ENCODE assay signal across 23 cellular contexts in the genomic region with DNA sequence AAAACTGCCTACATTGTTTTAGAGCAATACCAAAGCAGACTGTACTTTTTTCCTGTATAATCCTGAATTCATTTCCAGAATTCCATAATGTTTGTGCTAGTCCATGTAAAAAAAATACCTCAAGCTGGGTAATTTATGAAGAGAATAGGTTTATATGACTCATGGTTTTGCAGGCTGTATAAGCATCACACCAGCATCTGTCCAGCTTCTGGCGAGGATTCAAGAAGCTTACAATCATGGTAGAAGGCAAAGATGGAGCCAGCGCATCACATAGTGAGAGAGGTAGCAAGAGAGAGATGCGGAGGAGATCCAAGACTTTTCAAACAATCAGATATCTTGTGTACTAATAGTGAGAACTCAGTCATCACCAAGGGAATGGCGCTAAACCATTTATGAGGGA.
DNase-seq lines count a peak whose midpoint lies in the region; ATAC-seq, FAIRE-seq and TF ChIP-seq lines count a peak whose summit lies in the region.
"Had no signal": no experiment of that assay in that cellular context is flagged by ENCODE, and none has a peak within 500 bp of the region (broad histone marks: within the 10 kb centered on the region; RNA-seq: fewer than 3 reads in every experiment).

No MANE protein-coding gene starts in this region.

- H2AK5ac ChIP-seq in IMR-90 (ENCODE audit: low read depth, low read length) = no peak overlapping the region

- no peak overlapping the region for H3K23ac ChIP-seq in IMR-90 (ENCODE audit: low read depth, low read length)

- no peaks in the 10 kb centered on the region for H3K27me3 Mint-ChIP-seq in CD8-positive, alpha-beta T cell (ENCODE audit: low read depth)
- H3K27me3 Mint-ChIP-seq in progenitor cell of endocrine pancreas = no peaks in the 10 kb centered on the region
- H3K27me3 Mint-ChIP-seq: CD4-positive, alpha-beta T cell; T-helper 17 cell had no signal

- no peak overlapping the region for H3K27ac ChIP-seq in AG04450 (ENCODE audit: low read depth, low read length)
- no peak overlapping the region for H3K27ac ChIP-seq in IMR-90 (ENCODE audit: insufficient read depth, low read length)
- no peak overlapping the region for H3K27ac ChIP-seq in CD8-positive, alpha-beta T cell (ENCODE audit: low read depth, low read length)
- no peak overlapping the region for H3K27ac ChIP-seq in kidney (ENCODE audit: low read depth in 2 of 2, low read length in 2 of 2)
- H3K27ac ChIP-seq: BLaER1 treated with 17β-estradiol and CSF1 and Interleukin-3, amounts not matched to agents 10 nM and 100 nM had no signal

- H3K9me3 ChIP-seq in AG04450 (ENCODE audit: control insufficient read depth, insufficient read depth, low read length) (no peaks in the 10 kb centered on the region; the same call in 1 of the 2 replicates), IMR-90 (ENCODE audit: control insufficient read depth, insufficient read depth, low read length) (no peaks in the 10 kb centered on the region), kidney (ENCODE audit: control insufficient read depth in 1 of 2, low read length in 2 of 2) (no peaks in the 10 kb centered on the region)
- H3K9me3 ChIP-seq in CD8-positive, alpha-beta T cell (ENCODE audit: low read length) = no peaks in the 10 kb centered on the region
- H3K9me3 ChIP-seq: SK-N-SH had no signal

- intact Hi-C loops in IMR-90 (cut with micrococcal nuclease) (loop anchor here (5.0 to 10.0 kb wide), 2 partner anchors 76 to 156 kb away; no protein-coding TSS in a partner anchor), kidney (cut with DNase I) (no loop called here)
- intact Hi-C loops in CD8-positive, alpha-beta T cell (cut with DNase I, micrococcal nuclease) = no loop called here

- H3K18ac ChIP-seq in IMR-90 (ENCODE audit: low read depth, low read length) = no peak overlapping the region; the same call in 1 of the 2 replicates

- H4K8ac ChIP-seq in IMR-90 (ENCODE audit: low read depth in 2 of 2, low read length in 2 of 2) = no peak overlapping the region

- no CpG with 5 or more reads among the region's 4 CpGs for WGBS in IMR-90 (ENCODE audit: extremely low coverage in 2 of 2, insufficient read length in 1 of 2), 2 experiments

- H3K9me1 ChIP-seq in IMR-90 (ENCODE audit: insufficient read depth, low read length) = 0 out of 2 replicates have a peak, but pooled peaks cover 2% of the 10 kb centered on the region

- H3K4me1 ChIP-seq in IMR-90 (ENCODE audit: control insufficient read depth, insufficient read depth, low read length) (peaks cover 4% of the 10 kb centered on the region), kidney (ENCODE audit: control insufficient read depth in 1 of 2, insufficient read depth in 1 of 2, low read depth in 1 of 2, low read length in 2 of 2) (no peaks in the 10 kb centered on the region)
- no peaks in the 10 kb centered on the region for H3K4me1 ChIP-seq in CD8-positive, alpha-beta T cell (ENCODE audit: insufficient read depth, low read length)

- H2BK120ac ChIP-seq in IMR-90 (ENCODE audit: low read depth, low read length) = no peak overlapping the region

- DNase-seq in AG04450 (ENCODE audit: low read depth, low spot score) (peak; percentile 8), IMR-90 (peak; percentile 68), RPMI7951 (ENCODE audit: low read depth) (peak; percentile 73), fibroblast of peridontal ligament (ENCODE audit: extremely low read depth) (peak; percentile 13), progenitor cell of endocrine pancreas (ENCODE audit: low spot score, unreplicated experiment) (no peak), kidney (no peak)
- DNase-seq in CD8-positive, alpha-beta T cell = no peak
- DNase-seq: AML-193; CD4-positive, alpha-beta T cell; COR-L47; DMS53; H9; KG1; NCI-H1092 treated with DMSO at 0.1 percent for 48 hours; NCI-H1436; NCI-H187; NCI-H2171 treated with DMSO at 0.1 percent for 48 hours; SK-N-SH; T-helper 17 cell had no signal

- CTCF ChIA-PET in AG04450 (lab: Charles Lee) (no interaction called here), IMR-90 (lab: Yijun Ruan, JAX) (no interaction called here)
- CTCF ChIA-PET in CD8-positive, alpha-beta T cell (lab: Charles Lee) = no interaction called here

- dilution Hi-C loops in IMR-90 (cut with HindIII; ENCODE audit: low sequenced_read_pairs, unreplicated experiment) = no loop called here

- TF ChIP-seq CTCF in AG04450 (IDR thresholded peaks at IDR 0.05; ENCODE audit: low read depth, low read length) = no peak
- TF ChIP-seq CTCF in IMR-90 (conservative IDR thresholded peaks at IDR 0.05; ENCODE audit: low read depth, low read length) = no peak
- TF ChIP-seq CTCF in CD8-positive, alpha-beta T cell (IDR thresholded peaks at IDR 0.05) = no peak
- TF ChIP-seq CTCF in progenitor cell of endocrine pancreas (IDR thresholded peaks at IDR 0.05; ENCODE audit: unreplicated experiment) = no peak
- no peak for TF ChIP-seq CTCF in kidney (IDR thresholded peaks at IDR 0.05; ENCODE audit: borderline replicate concordance, extremely low read depth, insufficient read depth)

- H3K14ac ChIP-seq in IMR-90 (replicated peaks; ENCODE audit: low read depth, low read length) = no peak overlapping the region

- no peak for TF ChIP-seq POLR2A in IMR-90 (IDR thresholded peaks at IDR 0.05; ENCODE audit: low read depth, low read length)

- no TSS peak for BruUV-seq in IMR-90 (replicated peaks; lab: Mats Ljungman, UMichigan)

- H4K91ac ChIP-seq in IMR-90 (ENCODE audit: insufficient read depth, low read depth, low read length) = no peak overlapping the region; the same call in 1 of the 2 replicates

- in situ Hi-C loops in IMR-90 (cut with MboI; ENCODE audit: low sequenced_read_pairs) = no loop called here

- H3K36me3 Mint-ChIP-seq in CD8-positive, alpha-beta T cell = no peaks in the 10 kb centered on the region
- H3K36me3 Mint-ChIP-seq in progenitor cell of endocrine pancreas (ENCODE audit: insufficient read depth) = no peaks in the 10 kb centered on the region

- no peak overlapping the region for H3K4me2 ChIP-seq in IMR-90 (ENCODE audit: low read depth, low read length)
- H3K4me2 ChIP-seq: BLaER1 treated with 17β-estradiol and CSF1 and Interleukin-3, amounts not matched to agents 10 nM and 100 nM; SK-N-SH had no signal

- no peaks in the 10 kb centered on the region for H3K36me3 ChIP-seq in IMR-90 (ENCODE audit: control insufficient read depth, insufficient read depth, low read length)
- no peaks in the 10 kb centered on the region for H3K36me3 ChIP-seq in CD8-positive, alpha-beta T cell (ENCODE audit: insufficient read depth, low read length)
- no peaks in the 10 kb centered on the region for H3K36me3 ChIP-seq in kidney (ENCODE audit: control insufficient read depth in 1 of 2, insufficient read depth in 2 of 2, low read length in 2 of 2)
- H3K36me3 ChIP-seq: BLaER1 treated with 17β-estradiol and CSF1 and Interleukin-3, amounts not matched to agents 10 nM and 100 nM had no signal

- no peaks in the 10 kb centered on the region for H4K20me1 ChIP-seq in IMR-90 (ENCODE audit: insufficient read depth, low read length)
- H4K20me1 ChIP-seq: BLaER1 treated with 17β-estradiol and CSF1 and Interleukin-3, amounts not matched to agents 10 nM and 100 nM had no signal

- H4K5ac ChIP-seq in IMR-90 (ENCODE audit: low read depth, low read length) = no peak overlapping the region

- H3K56ac ChIP-seq in IMR-90 (ENCODE audit: extremely low read depth, insufficient read depth, low read length) = no peak overlapping the region

- H3K4me3 Mint-ChIP-seq in CD8-positive, alpha-beta T cell = no peak overlapping the region
- H3K4me3 Mint-ChIP-seq in progenitor cell of endocrine pancreas (ENCODE audit: low read depth) = no peak overlapping the region
- H3K4me3 Mint-ChIP-seq: CD4-positive, alpha-beta T cell; H9; T-helper 17 cell had no signal

- no peak overlapping the region for H2BK15ac ChIP-seq in IMR-90 (ENCODE audit: low read depth, low read length)

- no peak for FAIRE-seq in kidney (lab: Jason Lieb, UNC)
- FAIRE-seq: A204.1, G401.6 had no signal

- no peaks in the 10 kb centered on the region for H3K79me1 ChIP-seq in IMR-90 (ENCODE audit: low read depth in 1 of 2, low read length in 2 of 2)

- no peak overlapping the region for H2AFZ ChIP-seq in IMR-90 (replicated peaks; ENCODE audit: low read length, poor library complexity)

- no peaks in the 10 kb centered on the region for H3K4me1 Mint-ChIP-seq in CD8-positive, alpha-beta T cell (ENCODE audit: low read depth)
- no peaks in the 10 kb centered on the region for H3K4me1 Mint-ChIP-seq in progenitor cell of endocrine pancreas (ENCODE audit: low read depth)
- H3K4me1 Mint-ChIP-seq: T-helper 17 cell had no signal

- no peak overlapping the region for H2AK9ac ChIP-seq in IMR-90 (replicated peaks; ENCODE audit: low read depth, low read length, poor library complexity)

- H3K27me3 ChIP-seq in AG04450 (ENCODE audit: control insufficient read depth, insufficient read depth, low read length) (no peaks in the 10 kb centered on the region), IMR-90 (ENCODE audit: control insufficient read depth, insufficient read depth, low read length) (no peaks in the 10 kb centered on the region)
- no peaks in the 10 kb centered on the region for H3K27me3 ChIP-seq in CD8-positive, alpha-beta T cell (ENCODE audit: insufficient read depth, low read length)
- H3K27me3 ChIP-seq: BLaER1 treated with 17β-estradiol and CSF1 and Interleukin-3, amounts not matched to agents 10 nM and 100 nM had no signal

- H3K27ac Mint-ChIP-seq in CD8-positive, alpha-beta T cell = no peak overlapping the region
- H3K27ac Mint-ChIP-seq in progenitor cell of endocrine pancreas = no peak overlapping the region
- H3K27ac Mint-ChIP-seq: CD4-positive, alpha-beta T cell; H9; T-helper 17 cell had no signal

- ATAC-seq in IMR-90 (ENCODE audit: low read depth) (no peak), GM21526 (IDR thresholded peaks at IDR 0.05; ENCODE audit: low FRiP score, unreplicated experiment) (no peak)
- no peak for ATAC-seq in CD8-positive, alpha-beta T cell
- ATAC-seq: T-helper 17 cell had no signal

- no peak overlapping the region for H3K4ac ChIP-seq in IMR-90 (ENCODE audit: low read depth, low read length)

- TF ChIP-seq RAD21 in IMR-90 (IDR thresholded peaks at IDR 0.05; ENCODE audit: low read length) = no peak

- H3K4me3 ChIP-seq in AG04450 (ENCODE audit: low read depth, low read length) (no peak overlapping the region), IMR-90 (ENCODE audit: insufficient read depth, low read depth, low read length) (no peak overlapping the region), kidney (ENCODE audit: low read length in 2 of 2) (no peak overlapping the region)
- no peak overlapping the region for H3K4me3 ChIP-seq in CD8-positive, alpha-beta T cell (ENCODE audit: low read depth, low read length)
- H3K4me3 ChIP-seq: BLaER1 treated with 17β-estradiol and CSF1 and Interleukin-3, amounts not matched to agents 10 nM and 100 nM had no signal

- H3K9ac ChIP-seq in IMR-90 (ENCODE audit: low read depth, low read length) (no peak overlapping the region), kidney (ENCODE audit: low read length in 2 of 2) (no peak overlapping the region)
- H3K9ac ChIP-seq: BLaER1 treated with 17β-estradiol and CSF1 and Interleukin-3, amounts not matched to agents 10 nM and 100 nM; SK-N-SH had no signal

- no peak overlapping the region; the same call in 1 of the 2 replicates for H2BK20ac ChIP-seq in IMR-90 (ENCODE audit: low read depth, low read length)

- POLR2A ChIA-PET in AG04450 (lab: Yijun Ruan, JAX) (no interaction called here), IMR-90 (lab: Charles Lee; ENCODE audit: unreplicated experiment) (no interaction called here)
- POLR2A ChIA-PET in CD8-positive, alpha-beta T cell (lab: Charles Lee) = no interaction called here

- peaks cover 9% of the 10 kb centered on the region for H3K9me3 Mint-ChIP-seq in CD8-positive, alpha-beta T cell
- no peaks in the 10 kb centered on the region for H3K9me3 Mint-ChIP-seq in progenitor cell of endocrine pancreas (ENCODE audit: low read depth)
- H3K9me3 Mint-ChIP-seq: H9 had no signal

- peak overlapping the region; percentile 67 for H2BK5ac ChIP-seq in IMR-90 (ENCODE audit: low read depth, low read length, poor library complexity, severe bottlenecking)

Comparison
In these comparisons a context has a peak if more than half of its experiments do, and no peak if none do; other contexts are left out.
1. DNase-seq: peak in AG04450 (single experiment), IMR-90 (single experiment), RPMI7951 (single experiment) and fibroblast of peridontal ligament (single experiment); none in CD8-positive, alpha-beta T cell (0 of 7), progenitor cell of endocrine pancreas (single experiment) and kidney (single experiment).